ENCODE assay signal across 8 cellular contexts in genomic region chr17:29613371-29613837, GRCh38. TPM values are rescaled to one million over a fixed set of nuclear protein-coding genes. Genes with fewer than 3 reads are reported as not detected.
DNase-seq lines count a peak whose midpoint lies in the region; TF ChIP-seq lines count a peak whose summit lies in the region.

No MANE protein-coding gene starts in this region.

- POLR2A ChIA-PET in RWPE1 (lab: Yijun Ruan, JAX; ENCODE audit: low non-redundant PET), result interaction anchor here (0.7 kb wide), 1 partner anchor 583 kb away, joined by 8 read pairs; no protein-coding TSS in a partner anchor

- DNase-seq in G401 (ENCODE audit: low spot score) (peak; percentile 77), RWPE1 (ENCODE audit: low spot score) (no peak), left ventricle myocardium inferior (peak; percentile 97), posterior vena cava (ENCODE audit: low spot score) (peak; percentile 99), GM19238 (ENCODE audit: insufficient read length, low spot score) (no peak), NCI-H1930 (lab: John Stamatoyannopoulos, UW) (no peak)
- peak; percentile 92 for DNase-seq in activated naive CD8-positive, alpha-beta T cell treated with anti-CD3 and anti-CD28 coated beads, Interleukin-2, amount 50 U/mL, for 16 hours (ENCODE audit: low read depth, low spot score)

- peak; percentile 59 for TF ChIP-seq CTCF in RWPE1 (conservative IDR thresholded peaks at IDR 0.05; ENCODE audit: low read depth)
- TF ChIP-seq CTCF in left ventricle myocardium inferior (IDR thresholded peaks at IDR 0.05; ENCODE audit: borderline replicate concordance), result peak; percentile 93

- H3K9me3 ChIP-seq in left ventricle myocardium inferior (replicated peaks), result no peaks in the 10 kb centered on the region
- no peaks in the 10 kb centered on the region for H3K9me3 ChIP-seq in thymus (ENCODE audit: control insufficient read depth)

- no peaks in the 10 kb centered on the region for H3K27me3 ChIP-seq in left ventricle myocardium inferior (ENCODE audit: low read depth)
- peaks cover 25% of the 10 kb centered on the region for H3K27me3 ChIP-seq in thymus (ENCODE audit: control insufficient read depth, insufficient read depth)

- no peaks in the 10 kb centered on the region for H3K36me3 ChIP-seq in left ventricle myocardium inferior
- H3K36me3 ChIP-seq in thymus (ENCODE audit: control insufficient read depth, insufficient read depth), result no peaks in the 10 kb centered on the region

- H3K4me1 ChIP-seq in left ventricle myocardium inferior (peaks cover 57% of the 10 kb centered on the region), thymus (ENCODE audit: control insufficient read depth, insufficient read depth, low read length) (peaks cover 43% of the 10 kb centered on the region)

- in situ Hi-C loops in G401 (cut with HindIII; ENCODE audit: low sequenced_read_pairs), result no loop called here

- no peak overlapping the region for H3K27ac ChIP-seq in RWPE1
- peak overlapping the region; percentile 67 for H3K27ac ChIP-seq in left ventricle myocardium inferior (replicated peaks)
- no peak overlapping the region for H3K27ac ChIP-seq in thymus (ENCODE audit: low read depth)

- peak overlapping the region; percentile 63 for H3K4me3 ChIP-seq in left ventricle myocardium inferior
- H3K4me3 ChIP-seq in thymus (ENCODE audit: low read length), result peak overlapping the region; percentile 37

- CTCF ChIA-PET in RWPE1 (lab: Yijun Ruan, JAX), result interaction anchor here (0.5 to 0.7 kb wide), 3 partner anchors 12 to 318 kb away, joined by 3 read pairs; no protein-coding TSS in a partner anchor

- WGBS in thymus, result 1% methylated on average over 47 of the region's 47 CpGs

- intact Hi-C loops in left ventricle myocardium inferior (cut with micrococcal nuclease), result no loop called here
- intact Hi-C loops in posterior vena cava (cut with DNase I), result no loop called here

RNA-seq across cellular contexts. Expression of gene CORO6, which starts 9.3 kb away (rescaled TPM):
- total RNA-seq in G401 (2014; rRNA removed; shearing (Covaris generic)), result 3.6 and 9.7 TPM in 2 replicates
- total RNA-seq in left ventricle myocardium inferior (101 TPM), posterior vena cava (10 to 100 TPM; 26.7 to 31.6 TPM)
- 17.0 TPM for polyA plus RNA-seq in thymus

RNA-seq across cellular contexts. Expression of gene ANKRD13B, which starts 20.5 kb away (rescaled TPM):
- total RNA-seq in G401 (2014; rRNA removed; shearing (Covaris generic)), result 17.5 and 29.6 TPM in 2 replicates
- 5.9 TPM for total RNA-seq in left ventricle myocardium inferior
- 10 to 100 TPM; 11.2 to 11.5 TPM for total RNA-seq in posterior vena cava
- polyA plus RNA-seq in thymus, result 2.2 TPM

RNA-seq across cellular contexts. Expression of gene GIT1, which starts 24.0 kb away (rescaled TPM):
- total RNA-seq in G401 (2014; rRNA removed; shearing (Covaris generic)), result 42.2 and 45.9 TPM in 2 replicates
- total RNA-seq in left ventricle myocardium inferior, result 31.9 TPM
- 10 to 100 TPM; 28.1 to 43.5 TPM for total RNA-seq in posterior vena cava
- polyA plus RNA-seq in thymus, result 33.7 TPM

RNA-seq across cellular contexts. Expression of gene TP53I13, which starts 44.9 kb away (rescaled TPM):
- 72.2 and 119 TPM in 2 replicates for total RNA-seq in G401 (2014; rRNA removed; shearing (Covaris generic))
- 37.2 TPM for total RNA-seq in left ventricle myocardium inferior
- total RNA-seq in posterior vena cava, result 10 to 100 TPM; 33.1 to 34.7 TPM
- 98.2 TPM for polyA plus RNA-seq in thymus

RNA-seq across cellular contexts. Expression of gene ABHD15, which starts 46.6 kb away (rescaled TPM):
- total RNA-seq in G401 (2014; rRNA removed; shearing (Covaris generic)), result 5.2 and 11.1 TPM in 2 replicates
- total RNA-seq in left ventricle myocardium inferior (5.9 TPM), posterior vena cava (1 to 10 TPM; 4.5 to 5.9 TPM)
- polyA plus RNA-seq in thymus, result 7.8 TPM

Comparison
In these comparisons a context has a peak if more than half of its experiments do, and no peak if none do; other contexts are left out.
1. DNase-seq: peak in G401 (single experiment), activated naive CD8-positive, alpha-beta T cell treated with anti-CD3 and anti-CD28 coated beads, Interleukin-2, amount 50 U/mL, for 16 hours (single experiment), left ventricle myocardium inferior (single experiment) and posterior vena cava (single experiment); none in RWPE1 (single experiment), GM19238 (single experiment) and NCI-H1930 (0 of 2).